ENCODE assay signal across 8 cellular contexts in genomic region chr17:54899721-54900456, GRCh38. TPM values are rescaled to one million over a fixed set of nuclear protein-coding genes. Genes with fewer than 3 reads are reported as not detected.
DNase-seq lines count a peak whose midpoint lies in the region; ATAC-seq and TF ChIP-seq lines count a peak whose summit lies in the region.

No MANE protein-coding gene starts in this region.

- no peaks in the 10 kb centered on the region for H3K9me3 Mint-ChIP-seq in stimulated activated naive CD8-positive, alpha-beta T cell treated with anti-CD3 and anti-CD28 coated beads, Interleukin-15, Interleukin-2, amounts not matched to agents 100 ng/mL and 50 ng/mL, for 24 hours

- TF ChIP-seq EP300 in sigmoid colon (IDR thresholded peaks at IDR 0.05), result no peak

- DNase-seq in stimulated activated naive CD8-positive, alpha-beta T cell treated with anti-CD3 and anti-CD28 coated beads, Interleukin-15, Interleukin-2, amounts not matched to agents 100 U/mL and 50 U/mL, for 24 hours, result no peak
- DNase-seq in NCI-H748 (lab: John Stamatoyannopoulos, UW; ENCODE audit: unreplicated experiment) (peak; percentile 64), epithelial cell of esophagus (ENCODE audit: low read depth) (no peak), sigmoid colon (no peak), HK-2 (ENCODE audit: unreplicated experiment) (no peak)

- TF ChIP-seq CTCF in epithelial cell of esophagus (IDR thresholded peaks at IDR 0.05; ENCODE audit: insufficient read depth, low read depth, low read length, missing control alignments) (no peak), sigmoid colon (IDR thresholded peaks at IDR 0.05) (no peak)

- no peaks in the 10 kb centered on the region for H3K4me1 Mint-ChIP-seq in stimulated activated naive CD8-positive, alpha-beta T cell treated with anti-CD3 and anti-CD28 coated beads, Interleukin-15, Interleukin-2, amounts not matched to agents 100 ng/mL and 50 ng/mL, for 24 hours (ENCODE audit: low read depth)

- H3K27me3 Mint-ChIP-seq in stimulated activated naive CD8-positive, alpha-beta T cell treated with anti-CD3 and anti-CD28 coated beads, Interleukin-15, Interleukin-2, amounts not matched to agents 100 ng/mL and 50 ng/mL, for 24 hours, result peaks cover 46% of the 10 kb centered on the region

- intact Hi-C loops in sigmoid colon (cut with DNase I), result loop anchor here (2.0 kb wide), 1 partner anchor 69 kb away; the partner anchor contains the start of genes COX11 and STXBP4

- H3K4me3 Mint-ChIP-seq in stimulated activated naive CD8-positive, alpha-beta T cell treated with anti-CD3 and anti-CD28 coated beads, Interleukin-15, Interleukin-2, amounts not matched to agents 100 ng/mL and 50 ng/mL, for 24 hours, result peak overlapping the region; percentile 45

- no peak overlapping the region for H3K27ac Mint-ChIP-seq in stimulated activated naive CD8-positive, alpha-beta T cell treated with anti-CD3 and anti-CD28 coated beads, Interleukin-15, Interleukin-2, amounts not matched to agents 100 ng/mL and 50 ng/mL, for 24 hours

- H3K9me3 ChIP-seq in sigmoid colon, result no peaks in the 10 kb centered on the region

- no peak for ATAC-seq in stimulated activated naive CD8-positive, alpha-beta T cell treated with anti-CD3 and anti-CD28 coated beads, Interleukin-15, Interleukin-2, amounts not matched to agents 100 U/mL and 50 U/mL, for 24 hours
- ATAC-seq in HG02870 (IDR thresholded peaks at IDR 0.05; ENCODE audit: unreplicated experiment) (no peak), HG03439 (IDR thresholded peaks at IDR 0.05; ENCODE audit: unreplicated experiment) (no peak)

- peak overlapping the region in 1 of 4 donors; percentile 68 for H3K27ac ChIP-seq in sigmoid colon

- no peaks in the 10 kb centered on the region for H3K27me3 ChIP-seq in sigmoid colon

- TF ChIP-seq POLR2A in sigmoid colon (IDR thresholded peaks at IDR 0.05), result no peak

- WGBS in sigmoid colon, 2 donors, result 9 to 13% methylated on average over 18 of the region's 18 CpGs

- no peaks in the 10 kb centered on the region for H3K36me3 ChIP-seq in sigmoid colon

- H3K4me3 ChIP-seq in epithelial cell of esophagus (ENCODE audit: low read length), result peak overlapping the region; percentile 85
- peak overlapping the region; percentile 57 to 65 (median 61) for H3K4me3 ChIP-seq in sigmoid colon

- no peaks in the 10 kb centered on the region for H3K36me3 Mint-ChIP-seq in stimulated activated naive CD8-positive, alpha-beta T cell treated with anti-CD3 and anti-CD28 coated beads, Interleukin-15, Interleukin-2, amounts not matched to agents 100 ng/mL and 50 ng/mL, for 24 hours (ENCODE audit: low read depth)

- H3K4me1 ChIP-seq in sigmoid colon, result peaks cover 3 to 19% (median 16%) of the 10 kb centered on the region in 4 donors

RNA-seq across cellular contexts. Expression of gene TOM1L1, which starts 0.8 kb away (rescaled TPM):
- total RNA-seq in sigmoid colon, result 10 to 100 TPM; 23.8 to 30.8 (median 28.8) TPM
- polyA plus RNA-seq in sigmoid colon, result 10 to 100 TPM; 23.0 to 61.7 (median 51.7) TPM
